ENCODE assay signal across 8 cellular contexts in genomic region chr20:41617931-41618806, GRCh38. TPM values are rescaled to one million over a fixed set of nuclear protein-coding genes. Genes with fewer than 3 reads are reported as not detected.
DNase-seq lines count a peak whose midpoint lies in the region; ATAC-seq and TF ChIP-seq lines count a peak whose summit lies in the region.

Gene CHD6 (minus strand): TSS chr20:41618377. CDS start chr20:41551337, 67,040 bp downstream.

- no TSS peak for BruUV-seq in PC-3 (replicated peaks; lab: Mats Ljungman, UMichigan)

- TF ChIP-seq EP300 in Ishikawa (IDR thresholded peaks at IDR 0.05; ENCODE audit: borderline replicate concordance) = no peak

- peak within 1 kb of the TSS; percentile 95 for H2AFZ ChIP-seq in PC-3 (ENCODE audit: low read length)

- H3K4me3 ChIP-seq in PC-3 (ENCODE audit: low read length) (peak within 1 kb of the TSS; percentile 80), esophagus (ENCODE audit: low read depth in 1 of 2, low read length in 2 of 2) (peak within 1 kb of the TSS; percentile 78 to 99), mucosa of stomach (ENCODE audit: low read length) (peak within 1 kb of the TSS; percentile 61)

- H3K9ac ChIP-seq in PC-3 (ENCODE audit: low read length) (peak within 1 kb of the TSS; percentile 70), mucosa of stomach (ENCODE audit: low read length) (peak within 1 kb of the TSS; percentile 45)

- intact Hi-C loops in PC-3 (cut with micrococcal nuclease) = loop anchor here (1.0 to 5.0 kb wide), 4 partner anchors 75 to 481 kb away; partner anchors contain the start of genes LPIN3 and PLCG1

- DNase-seq in DMS 273 treated with DMSO at 0.1 percent for 48 hours (lab: John Stamatoyannopoulos, UW) (peak; percentile 97), PC-3 (peak; percentile 100), activated T-cell treated with anti-CD3 and anti-CD28 coated beads for 48 hours (ENCODE audit: low read depth) (peak; percentile 97)
- DNase-seq in stimulated activated CD8-positive, alpha-beta memory T cell treated with anti-CD3 and anti-CD28 coated beads, Interleukin-7, amount 100 ng/mL, for 1 hour (ENCODE audit: low read depth in 2 of 2) = peak; percentile 99

- peak within 1 kb of the TSS; percentile 85 for H3K4me2 ChIP-seq in PC-3 (ENCODE audit: low read length)

- POLR2A ChIA-PET in PC-3 (lab: Charles Lee; ENCODE audit: unreplicated experiment) = interaction anchor here (0.6 to 0.7 kb wide), 4 partner anchors 166 to 1848 kb away, joined by 3 to 6 read pairs (median 4); no protein-coding TSS in a partner anchor

- H4K20me1 ChIP-seq in PC-3 (ENCODE audit: low read length) = peaks cover 34% of the 10 kb centered on the region

- no peaks in the 10 kb centered on the region for H3F3A ChIP-seq in PC-3 (ENCODE audit: low read length, unreplicated experiment)

- H3K4me1 ChIP-seq in PC-3 (ENCODE audit: insufficient read depth, low read length) (peaks cover 15% of the 10 kb centered on the region), esophagus (ENCODE audit: control insufficient read depth in 2 of 2, insufficient read depth in 2 of 2, low read length in 1 of 2) (no peaks in the 10 kb centered on the region), mucosa of stomach (ENCODE audit: control insufficient read depth, insufficient read depth, low read length) (peaks cover 10% of the 10 kb centered on the region)

- H3K9me3 ChIP-seq in PC-3 (ENCODE audit: low read length) (no peaks in the 10 kb centered on the region), esophagus (ENCODE audit: control insufficient read depth in 2 of 2, insufficient read depth in 1 of 2, low read depth in 1 of 2, low read length in 1 of 2) (no peaks in the 10 kb centered on the region), mucosa of stomach (ENCODE audit: control insufficient read depth, low read length) (no peaks in the 10 kb centered on the region)

- ATAC-seq in GM21576 (IDR thresholded peaks at IDR 0.05; ENCODE audit: unreplicated experiment) (peak; percentile 99), PC-3 (peak; percentile 97)

- CTCF ChIA-PET in PC-3 (lab: Charles Lee) = interaction anchor here (0.8 kb wide), 1 partner anchor 277 kb away, joined by 4 read pairs; the partner anchor contains the start of gene LPIN3

- no peaks in the 10 kb centered on the region for H3K27me3 ChIP-seq in PC-3 (ENCODE audit: low read length)
- H3K27me3 ChIP-seq in esophagus (ENCODE audit: control insufficient read depth in 1 of 2, insufficient read depth in 2 of 2, low read length in 2 of 2) = no peaks in the 10 kb centered on the region
- H3K27me3 ChIP-seq in mucosa of stomach (ENCODE audit: control insufficient read depth, insufficient read depth, low read length) = no peaks in the 10 kb centered on the region

- H3K27ac ChIP-seq in PC-3 (ENCODE audit: low read length) (no peak within 1 kb of the TSS), esophagus (ENCODE audit: low read depth in 2 of 2, low read length in 1 of 2) (peak within 1 kb of the TSS; percentile 86 to 93)

- peaks cover 45% of the 10 kb centered on the region for H3K79me2 ChIP-seq in PC-3 (ENCODE audit: low read length)

- 0 to 1% methylated on average over 51 to 98 of the region's 98 CpGs for WGBS in esophagus, 2 donors

- no peaks in the 10 kb centered on the region for H3K9me2 ChIP-seq in PC-3 (replicated peaks; ENCODE audit: low read length)

- TF ChIP-seq CTCF in PC-3 (conservative IDR thresholded peaks at IDR 0.05; ENCODE audit: low read depth, low read length) = no peak

- H3K36me3 ChIP-seq in PC-3 (ENCODE audit: low read depth, low read length) (no peaks in the 10 kb centered on the region), esophagus (ENCODE audit: control insufficient read depth in 2 of 2, insufficient read depth in 2 of 2, low read length in 1 of 2) (no peaks in the 10 kb centered on the region), mucosa of stomach (ENCODE audit: control insufficient read depth, insufficient read depth, low read length) (no peaks in the 10 kb centered on the region)

- TF ChIP-seq RAD21 in Ishikawa (IDR thresholded peaks at IDR 0.05; ENCODE audit: low read depth) = no peak

TF ChIP-seq in Ishikawa, 13 proteins besides CTCF, POLR2A, EP300 and RAD21:
- no peak for TF ChIP-seq NFIC (IDR thresholded peaks at IDR 0.05)
- peak; percentile 79 for TF ChIP-seq YY1 (IDR thresholded peaks at IDR 0.05; ENCODE audit: low read depth)
- TF ChIP-seq USF1 (IDR thresholded peaks at IDR 0.05) = peak; percentile 13; the same call in 1 of the 2 replicates
- TF ChIP-seq CREB1 (IDR thresholded peaks at IDR 0.05; ENCODE audit: low read depth) = no peak
- no peak for TF ChIP-seq CEBPB (IDR thresholded peaks at IDR 0.05)
- TF ChIP-seq FOXM1 (IDR thresholded peaks at IDR 0.05; ENCODE audit: borderline replicate concordance, low read depth) = no peak
- no peak for TF ChIP-seq REST (IDR thresholded peaks at IDR 0.05; ENCODE audit: low read depth)
- TF ChIP-seq TEAD4 (IDR thresholded peaks at IDR 0.05) = no peak
- TF ChIP-seq EGR1 (IDR thresholded peaks at IDR 0.05) = no peak
- TF ChIP-seq TAF1 (IDR thresholded peaks at IDR 0.05; ENCODE audit: low read depth) = peak; percentile 64; the same call in 1 of the 2 replicates
- TF ChIP-seq TCF12 (IDR thresholded peaks at IDR 0.05; ENCODE audit: low read depth) = 0 out of 2 replicates have a peak, but pooled peaks have one; percentile 17
- no peak for TF ChIP-seq MAX (IDR thresholded peaks at IDR 0.05)
- peak; percentile 91; the same call in 1 of the 2 replicates for TF ChIP-seq ZBTB7A (IDR thresholded peaks at IDR 0.05; ENCODE audit: low read depth)

RNA-seq across cellular contexts. Expression of gene CHD6, which starts in this region (rescaled TPM):
- total RNA-seq in PC-3 (2014; rRNA removed) = 19.5 and 34.7 TPM in 2 replicates
- polyA plus RNA-seq in esophagus = 1 to 10 TPM; 4.4 to 9.2 TPM
